In genomic region chr6:163670283-163670682, GRCh38 we compare ENCODE assay signal across 27 cellular contexts.
DNase-seq lines count a peak whose midpoint lies in the region; ATAC-seq and TF ChIP-seq lines count a peak whose summit lies in the region.
"Had no signal": no experiment of that assay in that cellular context is flagged by ENCODE, and none has a peak within 500 bp of the region (broad histone marks: within the 10 kb centered on the region; RNA-seq: fewer than 3 reads in every experiment).

No MANE protein-coding gene starts in this region.

- peaks cover 8% of the 10 kb centered on the region for H3K9me3 Mint-ChIP-seq in neural progenitor cell
- H3K9me3 Mint-ChIP-seq: CD4-positive, alpha-beta T cell had no signal

- peaks cover 8% of the 10 kb centered on the region for H3F3A ChIP-seq in neural progenitor cell (ENCODE audit: low read depth)

- H3K27ac Mint-ChIP-seq in neural progenitor cell: no peak overlapping the region
- H3K27ac Mint-ChIP-seq: CD4-positive, alpha-beta T cell had no signal

- H3K79me1 ChIP-seq in trophoblast cell (ENCODE audit: low read length): no peaks in the 10 kb centered on the region

- WGBS in trophoblast cell (ENCODE audit: extremely low coverage, insufficient coverage, insufficient read length): no CpG with 5 or more reads among the region's 1 CpG

- H3K9me3 ChIP-seq in neural progenitor cell (ENCODE audit: low read depth) (no peaks in the 10 kb centered on the region), trophoblast cell (ENCODE audit: insufficient read depth, low read depth, low read length) (peaks cover 1% of the 10 kb centered on the region)

- H3K4me3 ChIP-seq in neural progenitor cell: no peak overlapping the region
- no peak overlapping the region for H3K4me3 ChIP-seq in trophoblast cell (ENCODE audit: low read depth, low read length)
- H3K4me3 ChIP-seq: BLaER1, GM12878, GM23248, K562, SJCRH30 had no signal

- H3K27me3 ChIP-seq in neural progenitor cell (no peaks in the 10 kb centered on the region), trophoblast cell (ENCODE audit: insufficient read depth, low read length) (no peaks in the 10 kb centered on the region)
- H3K27me3 ChIP-seq: BLaER1, SJCRH30 had no signal

- no peak overlapping the region for H3K4me2 ChIP-seq in neural progenitor cell
- H3K4me2 ChIP-seq in trophoblast cell (ENCODE audit: low read length): no peak overlapping the region
- H3K4me2 ChIP-seq: BLaER1 had no signal

- no peak overlapping the region for H4K8ac ChIP-seq in trophoblast cell (ENCODE audit: low read depth, low read length)

- H2BK12ac ChIP-seq in trophoblast cell (ENCODE audit: low read length): no peak overlapping the region

- ATAC-seq in GM21360 (IDR thresholded peaks at IDR 0.05; ENCODE audit: unreplicated experiment): no peak
- ATAC-seq: GM12878, K562, PC-3 had no signal

- H3K4me1 ChIP-seq in neural progenitor cell (peaks cover 11% of the 10 kb centered on the region), trophoblast cell (ENCODE audit: control insufficient read depth in 1 of 2, insufficient read depth in 2 of 2, low read length in 2 of 2) (no peaks in the 10 kb centered on the region)

- H4K12ac ChIP-seq in trophoblast cell (ENCODE audit: low read depth, low read length): no peak overlapping the region

- H2BK120ac ChIP-seq in trophoblast cell (ENCODE audit: insufficient read depth, low read length, poor library complexity): no peak overlapping the region

- no peak overlapping the region for H2AK5ac ChIP-seq in trophoblast cell (ENCODE audit: low read length)

- H3K27me3 Mint-ChIP-seq in neural progenitor cell (ENCODE audit: insufficient read depth, low read depth): no peaks in the 10 kb centered on the region

- no peaks in the 10 kb centered on the region for H3K36me3 Mint-ChIP-seq in neural progenitor cell

- no peak overlapping the region for H3K4me3 Mint-ChIP-seq in neural progenitor cell
- H3K4me3 Mint-ChIP-seq: CD4-positive, alpha-beta T cell; H9 had no signal

- no peak overlapping the region for H3K4ac ChIP-seq in trophoblast cell (ENCODE audit: low read depth, low read length)

- TF ChIP-seq CTCF in neural progenitor cell (IDR thresholded peaks at IDR 0.05): no peak

- H2AFZ ChIP-seq in neural progenitor cell (replicated peaks) (no peak overlapping the region), trophoblast cell (ENCODE audit: insufficient read depth, low read length, poor library complexity) (no peak overlapping the region)
- H2AFZ ChIP-seq: GM23248 had no signal

- no peak overlapping the region for H3K18ac ChIP-seq in trophoblast cell (ENCODE audit: low read length)

- H3K4me1 Mint-ChIP-seq in neural progenitor cell: peaks cover 13% of the 10 kb centered on the region

- peak; percentile 40 for DNase-seq in NCI-H146 (lab: John Stamatoyannopoulos, UW)
- DNase-seq in NCI-H146 treated with DMSO at 0.1 percent for 48 hours (lab: John Stamatoyannopoulos, UW; ENCODE audit: unreplicated experiment): no peak
- peak; percentile 92 to 97 for DNase-seq in NCI-H524 (lab: John Stamatoyannopoulos, UW)
- DNase-seq in SK-N-DZ (ENCODE audit: low spot score): peak; percentile 68
- DNase-seq in neural progenitor cell (ENCODE audit: low spot score): peak; percentile 15
- no peak for DNase-seq in trophoblast cell
- DNase-seq in putamen (ENCODE audit: low spot score): no peak
- DNase-seq: 8988T; CD4-positive, alpha-beta T cell; DMS79; EL; GDM1; GM23248; H9; Kasumi-1; NCI-H1092 treated with DMSO at 0.1 percent for 48 hours; NCI-H1694; NCI-H2029 treated with DMSO at 0.1 percent for 48 hours; NCI-H2171 treated with DMSO at 0.1 percent for 48 hours; NCI-H345; NCI-H526; PC-3; SJCRH30 had no signal

- no peak overlapping the region for H4K91ac ChIP-seq in trophoblast cell (ENCODE audit: low read depth, low read length)

- H2BK5ac ChIP-seq in trophoblast cell (ENCODE audit: low read depth, low read length, poor library complexity): no peak overlapping the region

- H3K9ac ChIP-seq in neural progenitor cell (no peak overlapping the region), trophoblast cell (ENCODE audit: low read length) (no peak overlapping the region)
- H3K9ac ChIP-seq: BLaER1, GM23248 had no signal

- H4K20me1 ChIP-seq in neural progenitor cell (ENCODE audit: low read depth): no peaks in the 10 kb centered on the region
- H4K20me1 ChIP-seq: BLaER1 had no signal

- no peaks in the 10 kb centered on the region for H3K36me3 ChIP-seq in neural progenitor cell
- no peaks in the 10 kb centered on the region for H3K36me3 ChIP-seq in trophoblast cell (ENCODE audit: control insufficient read depth in 1 of 2, insufficient read depth in 2 of 2, low read length in 2 of 2)
- H3K36me3 ChIP-seq: BLaER1, SJCRH30 had no signal

- no peak overlapping the region for H3K27ac ChIP-seq in neural progenitor cell
- no peak overlapping the region for H3K27ac ChIP-seq in trophoblast cell (ENCODE audit: low read depth, low read length)
- H3K27ac ChIP-seq: BLaER1, GM23248, SJCRH30 had no signal

- no peak overlapping the region for H3K23ac ChIP-seq in trophoblast cell (ENCODE audit: low read length)

- H3K14ac ChIP-seq in trophoblast cell (ENCODE audit: low read length): no peak overlapping the region

- H3K79me2 ChIP-seq in neural progenitor cell (ENCODE audit: low read depth): no peaks in the 10 kb centered on the region
- H3K79me2 ChIP-seq in trophoblast cell (ENCODE audit: control insufficient read depth, insufficient read depth, low read length, poor library complexity): no peaks in the 10 kb centered on the region

Comparison
In these comparisons a context has a peak if more than half of its experiments do, and no peak if none do; other contexts are left out.
1. DNase-seq: peak in NCI-H146 (single experiment), NCI-H524 (2 of 2), SK-N-DZ (single experiment) and neural progenitor cell (single experiment); none in NCI-H146 treated with DMSO at 0.1 percent for 48 hours (single experiment), trophoblast cell (0 of 2) and putamen (single experiment).